12 cellular contexts compared by ENCODE assay signal in genomic region chr17:48633266-48633816, GRCh38. TPM values are rescaled to one million over a fixed set of nuclear protein-coding genes. Genes with fewer than 3 reads are reported as not detected.
DNase-seq lines count a peak whose midpoint lies in the region; ATAC-seq and TF ChIP-seq lines count a peak whose summit lies in the region.
"Had no signal": no experiment of that assay in that cellular context is flagged by ENCODE, and none has a peak within 500 bp of the region (broad histone marks: within the 10 kb centered on the region; RNA-seq: fewer than 3 reads in every experiment).

No MANE protein-coding gene starts in this region.

- no peak overlapping the region for H3K4me3 ChIP-seq in aorta (ENCODE audit: low read length in 2 of 2)
- H3K4me3 ChIP-seq: SJSA1 had no signal

- H3K27ac Mint-ChIP-seq in activated naive CD4-positive, alpha-beta T cell treated with anti-CD3 and anti-CD28 coated beads for 36 hours: no peak overlapping the region
- no peak overlapping the region for H3K27ac Mint-ChIP-seq in activated naive CD4-positive, alpha-beta T cell treated with anti-CD3 and anti-CD28 coated beads, Interleukin-2, amount 50 U/mL, for 72 hours
- no peak overlapping the region for H3K27ac Mint-ChIP-seq in activated naive CD8-positive, alpha-beta T cell treated with anti-CD3 and anti-CD28 coated beads, Interleukin-2, amount 10 ng/mL, durations not matched to agents 7 days and 5 days
- no peak overlapping the region for H3K27ac Mint-ChIP-seq in nephron

- no peak overlapping the region for H3K27ac ChIP-seq in aorta (ENCODE audit: low read depth in 1 of 2, low read length in 2 of 2)
- H3K27ac ChIP-seq: SJSA1 had no signal

- H3K4me1 Mint-ChIP-seq in activated naive CD4-positive, alpha-beta T cell treated with anti-CD3 and anti-CD28 coated beads for 36 hours (ENCODE audit: low read depth): peaks cover 10% of the 10 kb centered on the region
- peaks cover 12% of the 10 kb centered on the region for H3K4me1 Mint-ChIP-seq in activated naive CD8-positive, alpha-beta T cell treated with anti-CD3 and anti-CD28 coated beads, Interleukin-2, amount 10 ng/mL, durations not matched to agents 7 days and 5 days
- H3K4me1 Mint-ChIP-seq in nephron: peaks cover 14% of the 10 kb centered on the region

- H3K9me3 ChIP-seq in aorta (ENCODE audit: control insufficient read depth, low read length): no peaks in the 10 kb centered on the region
- H3K9me3 ChIP-seq: SJSA1 had no signal

- no peak for TF ChIP-seq CTCF in nephron (IDR thresholded peaks at IDR 0.05; ENCODE audit: unreplicated experiment in 3 of 3)

- H3K4me3 Mint-ChIP-seq in activated naive CD4-positive, alpha-beta T cell treated with anti-CD3 and anti-CD28 coated beads for 36 hours: peak overlapping the region; percentile 52
- H3K4me3 Mint-ChIP-seq in activated naive CD8-positive, alpha-beta T cell treated with anti-CD3 and anti-CD28 coated beads, Interleukin-2, amount 10 ng/mL, durations not matched to agents 7 days and 5 days: peak overlapping the region; percentile 71
- peak overlapping the region; percentile 69 to 78 (median 72) for H3K4me3 Mint-ChIP-seq in nephron

- ATAC-seq in activated naive CD4-positive, alpha-beta T cell treated with anti-CD3 and anti-CD28 coated beads, Interleukin-2, amount 50 U/mL, for 72 hours: no peak
- ATAC-seq in activated naive CD8-positive, alpha-beta T cell treated with anti-CD3 and anti-CD28 coated beads, Interleukin-2, amount 10 ng/mL, durations not matched to agents 7 days and 5 days (ENCODE audit: low read depth): no peak
- ATAC-seq in aorta (ENCODE audit: low FRiP score) (no peak), GM18505 (IDR thresholded peaks at IDR 0.05; ENCODE audit: unreplicated experiment) (no peak)

- 39 to 50% methylated on average over 43 of the region's 43 CpGs for WGBS in aorta, 2 donors

- CTCF ChIA-PET in activated naive CD4-positive, alpha-beta T cell treated with anti-CD3 and anti-CD28 coated beads for 36 hours (lab: Charles Lee): no interaction called here

- H3K36me3 Mint-ChIP-seq in activated naive CD4-positive, alpha-beta T cell treated with anti-CD3 and anti-CD28 coated beads for 36 hours (ENCODE audit: low read depth): no peaks in the 10 kb centered on the region
- peaks cover 0 to 6% of the 10 kb centered on the region in 2 donors for H3K36me3 Mint-ChIP-seq in activated naive CD4-positive, alpha-beta T cell treated with anti-CD3 and anti-CD28 coated beads, Interleukin-2, amount 50 U/mL, for 72 hours
- no peaks in the 10 kb centered on the region for H3K36me3 Mint-ChIP-seq in activated naive CD8-positive, alpha-beta T cell treated with anti-CD3 and anti-CD28 coated beads, Interleukin-2, amount 10 ng/mL, durations not matched to agents 7 days and 5 days
- H3K36me3 Mint-ChIP-seq in nephron (ENCODE audit: low read depth): no peaks in the 10 kb centered on the region

- intact Hi-C loops in activated naive CD4-positive, alpha-beta T cell treated with anti-CD3 and anti-CD28 coated beads for 36 hours (cut with micrococcal nuclease): no loop called here
- intact Hi-C loops in aorta (cut with DNase I): no loop called here

- DNase-seq in activated naive CD4-positive, alpha-beta T cell treated with anti-CD3 and anti-CD28 coated beads for 36 hours: no peak
- DNase-seq in activated naive CD4-positive, alpha-beta T cell treated with anti-CD3 and anti-CD28 coated beads, Interleukin-2, amount 50 U/mL, for 72 hours (ENCODE audit: low spot score in 2 of 2): no peak
- peak; percentile 26 for DNase-seq in activated naive CD8-positive, alpha-beta T cell treated with anti-CD3 and anti-CD28 coated beads, Interleukin-2, amount 10 ng/mL, durations not matched to agents 7 days and 5 days
- DNase-seq in aorta (peak; percentile 18 to 56), CD1c-positive myeloid dendritic cell (ENCODE audit: extremely low spot score) (no peak), AG08396 (ENCODE audit: low spot score) (no peak)
- DNase-seq: activated gamma-delta T cell, kidney glomerular epithelial cell had no signal

- H3K4me1 ChIP-seq in aorta (ENCODE audit: control insufficient read depth in 1 of 2, insufficient read depth in 2 of 2, low read length in 2 of 2): no peaks in the 10 kb centered on the region

- H3K9me3 Mint-ChIP-seq in activated naive CD4-positive, alpha-beta T cell treated with anti-CD3 and anti-CD28 coated beads for 36 hours: no peaks in the 10 kb centered on the region
- no peaks in the 10 kb centered on the region for H3K9me3 Mint-ChIP-seq in activated naive CD4-positive, alpha-beta T cell treated with anti-CD3 and anti-CD28 coated beads, Interleukin-2, amount 50 U/mL, for 72 hours
- no peaks in the 10 kb centered on the region for H3K9me3 Mint-ChIP-seq in activated naive CD8-positive, alpha-beta T cell treated with anti-CD3 and anti-CD28 coated beads, Interleukin-2, amount 10 ng/mL, durations not matched to agents 7 days and 5 days
- H3K9me3 Mint-ChIP-seq in nephron: peaks cover 3% of the 10 kb centered on the region

- H3K27me3 Mint-ChIP-seq in activated naive CD4-positive, alpha-beta T cell treated with anti-CD3 and anti-CD28 coated beads for 36 hours (ENCODE audit: low read depth): peaks cover 88% of the 10 kb centered on the region
- peaks cover 95% of the 10 kb centered on the region for H3K27me3 Mint-ChIP-seq in activated naive CD8-positive, alpha-beta T cell treated with anti-CD3 and anti-CD28 coated beads, Interleukin-2, amount 10 ng/mL, durations not matched to agents 7 days and 5 days
- peaks cover 100% of the 10 kb centered on the region for H3K27me3 Mint-ChIP-seq in nephron (ENCODE audit: low read depth)

- TF ChIP-seq POLR2A in GM18505 (IDR thresholded peaks at IDR 0.05; ENCODE audit: borderline replicate concordance, extremely low read depth, insufficient read depth, insufficient read length): no peak

- H3K36me3 ChIP-seq in aorta (ENCODE audit: control insufficient read depth in 1 of 2, insufficient read depth in 2 of 2, low read length in 1 of 2): no peaks in the 10 kb centered on the region
- H3K36me3 ChIP-seq: SJSA1 had no signal

- POLR2A ChIA-PET in activated naive CD8-positive, alpha-beta T cell treated with anti-CD3 and anti-CD28 coated beads, Interleukin-2, amount 10 ng/mL, durations not matched to agents 7 days and 5 days (lab: Charles Lee): no interaction called here

- H3K27me3 ChIP-seq in aorta (ENCODE audit: control insufficient read depth in 1 of 2, insufficient read depth in 2 of 2, low read length in 1 of 2): peaks cover 0 to 2% of the 10 kb centered on the region in 2 donors

RNA-seq across cellular contexts. Expression of gene HOXB9, which starts 7.2 kb away (rescaled TPM):
- total RNA-seq in activated naive CD4-positive, alpha-beta T cell treated with anti-CD3 and anti-CD28 coated beads for 36 hours: 1 to 10 TPM; 6.7 to 6.9 TPM
- 1 to 10 TPM; 1.2 to 2.4 TPM for total RNA-seq in activated naive CD4-positive, alpha-beta T cell treated with anti-CD3 and anti-CD28 coated beads, Interleukin-2, amount 50 U/mL, for 72 hours
- under 1 TPM; 0.11 to 0.23 TPM for total RNA-seq in activated naive CD8-positive, alpha-beta T cell treated with anti-CD3 and anti-CD28 coated beads, Interleukin-2, amount 10 ng/mL, durations not matched to agents 7 days and 5 days
- total RNA-seq in aorta: under 1 TPM; 0.33 to 0.39 TPM
- under 1 TPM in 1 of 2 donors, not detected in 1; 0.75 TPM for polyA plus RNA-seq in aorta
- total RNA-seq: cardiac septum had no signal

RNA-seq across cellular contexts. Expression of gene HOXB8, which starts 18.2 kb away (rescaled TPM):
- total RNA-seq in activated naive CD4-positive, alpha-beta T cell treated with anti-CD3 and anti-CD28 coated beads for 36 hours: not detected
- total RNA-seq in activated naive CD4-positive, alpha-beta T cell treated with anti-CD3 and anti-CD28 coated beads, Interleukin-2, amount 50 U/mL, for 72 hours: not detected
- not detected for total RNA-seq in activated naive CD8-positive, alpha-beta T cell treated with anti-CD3 and anti-CD28 coated beads, Interleukin-2, amount 10 ng/mL, durations not matched to agents 7 days and 5 days
- total RNA-seq in aorta: 1 to 10 TPM; 1.0 to 1.9 TPM
- polyA plus RNA-seq in aorta: under 1 TPM in 1 of 2 donors, not detected in 1; 0.31 TPM
- total RNA-seq: cardiac septum, SJSA1 had no signal

RNA-seq across cellular contexts. Expression of gene HOXB7, which starts 22.5 kb away (rescaled TPM):
- under 1 TPM in 1 of 2 experiments, not detected in 1; 0.29 TPM for total RNA-seq in activated naive CD4-positive, alpha-beta T cell treated with anti-CD3 and anti-CD28 coated beads for 36 hours
- 1 to 10 TPM in 1 of 2 donors, not detected in 1; 1.1 TPM for total RNA-seq in activated naive CD4-positive, alpha-beta T cell treated with anti-CD3 and anti-CD28 coated beads, Interleukin-2, amount 50 U/mL, for 72 hours
- total RNA-seq in activated naive CD8-positive, alpha-beta T cell treated with anti-CD3 and anti-CD28 coated beads, Interleukin-2, amount 10 ng/mL, durations not matched to agents 7 days and 5 days: 1 to 10 TPM in 1 of 2 experiments, under 1 TPM in 1; 0.80 to 1.0 TPM
- 10 to 100 TPM in 1 of 2 donors, 1 to 10 TPM in 1; 9.1 to 14.1 TPM for total RNA-seq in aorta
- 10 to 100 TPM; 18.2 to 22.4 TPM for polyA plus RNA-seq in aorta

RNA-seq across cellular contexts. Expression of gene HOXB6, which starts 28.6 kb away (rescaled TPM):
- not detected for total RNA-seq in activated naive CD4-positive, alpha-beta T cell treated with anti-CD3 and anti-CD28 coated beads for 36 hours
- under 1 TPM in 1 of 2 donors, not detected in 1; 0.16 TPM for total RNA-seq in activated naive CD4-positive, alpha-beta T cell treated with anti-CD3 and anti-CD28 coated beads, Interleukin-2, amount 50 U/mL, for 72 hours
- total RNA-seq in activated naive CD8-positive, alpha-beta T cell treated with anti-CD3 and anti-CD28 coated beads, Interleukin-2, amount 10 ng/mL, durations not matched to agents 7 days and 5 days: not detected
- total RNA-seq in aorta: 10 to 100 TPM in 1 of 2 donors, 1 to 10 TPM in 1; 5.8 to 16.8 TPM
- polyA plus RNA-seq in aorta: 1 to 10 TPM; 3.9 to 4.1 TPM

RNA-seq across cellular contexts. Expression of gene HOXB5, which starts 39.8 kb away (rescaled TPM):
- not detected for total RNA-seq in activated naive CD4-positive, alpha-beta T cell treated with anti-CD3 and anti-CD28 coated beads for 36 hours
- total RNA-seq in activated naive CD4-positive, alpha-beta T cell treated with anti-CD3 and anti-CD28 coated beads, Interleukin-2, amount 50 U/mL, for 72 hours: not detected
- total RNA-seq in activated naive CD8-positive, alpha-beta T cell treated with anti-CD3 and anti-CD28 coated beads, Interleukin-2, amount 10 ng/mL, durations not matched to agents 7 days and 5 days: not detected
- total RNA-seq in aorta: 1 to 10 TPM; 1.4 to 5.9 TPM
- polyA plus RNA-seq in aorta: 1 to 10 TPM in 1 of 2 donors, not detected in 1; 3.6 TPM
- total RNA-seq: cardiac septum had no signal

Comparison
In these comparisons a context has a peak if more than half of its experiments do, and no peak if none do; other contexts are left out.
1. DNase-seq: peak in activated naive CD8-positive, alpha-beta T cell treated with anti-CD3 and anti-CD28 coated beads, Interleukin-2, amount 10 ng/mL, durations not matched to agents 7 days and 5 days (single experiment) and aorta (2 of 2); none in activated naive CD4-positive, alpha-beta T cell treated with anti-CD3 and anti-CD28 coated beads for 36 hours (single experiment), activated naive CD4-positive, alpha-beta T cell treated with anti-CD3 and anti-CD28 coated beads, Interleukin-2, amount 50 U/mL, for 72 hours (0 of 2), CD1c-positive myeloid dendritic cell (single experiment) and AG08396 (single experiment).
2. RNA of gene HOXB7, which starts 22.5 kb away (total RNA-seq): 9.1 to 14.1 TPM in aorta; 1.1 TPM in activated naive CD4-positive, alpha-beta T cell treated with anti-CD3 and anti-CD28 coated beads, Interleukin-2, amount 50 U/mL, for 72 hours, 0.80 to 1.0 TPM in activated naive CD8-positive, alpha-beta T cell treated with anti-CD3 and anti-CD28 coated beads, Interleukin-2, amount 10 ng/mL, durations not matched to agents 7 days and 5 days and 0.29 TPM in activated naive CD4-positive, alpha-beta T cell treated with anti-CD3 and anti-CD28 coated beads for 36 hours; every median in the first group is over 4 times any median in the second.
3. Peak in every context shown above with its lines, with median percentiles within 50 percentile points of each other: H3K4me3 Mint-ChIP-seq.